In the genomic region with DNA sequence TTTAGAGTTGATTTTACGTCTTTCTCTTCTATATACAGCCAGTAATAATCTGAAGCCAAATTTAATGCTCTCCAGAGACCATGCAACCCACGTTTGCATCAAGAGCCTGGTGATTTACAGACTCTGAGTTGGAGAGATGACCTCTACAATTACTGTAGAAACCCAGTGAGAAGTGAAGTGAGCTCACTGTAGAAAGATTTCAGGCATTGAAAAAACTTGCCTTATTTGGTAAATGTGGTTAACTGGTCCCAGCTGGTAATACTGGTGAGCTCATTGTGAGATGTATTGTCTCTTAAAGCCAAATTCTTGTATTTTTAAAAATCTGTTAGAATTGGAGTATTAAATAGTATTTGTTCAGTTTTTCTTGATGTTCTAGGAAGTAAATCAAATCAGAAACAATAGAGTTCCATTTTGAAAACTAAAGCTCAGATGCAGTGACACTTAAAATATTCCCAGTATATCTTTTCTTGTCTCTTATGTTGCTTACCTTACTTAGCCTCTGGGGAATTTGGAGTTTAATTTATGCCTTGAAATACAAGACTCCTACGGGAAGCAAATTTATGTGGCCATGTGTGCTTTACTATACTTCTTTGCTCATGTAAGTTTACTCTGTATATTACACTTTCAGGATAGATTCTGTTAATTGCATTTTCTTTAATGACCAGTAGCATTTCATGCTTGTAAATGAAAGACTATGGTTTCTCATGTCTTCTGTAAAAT, we compare ENCODE assay signal across 1 cellular context.
TF ChIP-seq lines count a peak whose summit lies in the region.

No MANE protein-coding gene starts in this region.

TF ChIP-seq in IMR-90, 13 proteins besides CTCF, POLR2A, EP300 and RAD21 (continued from another document):
- TF ChIP-seq NFE2L2 (IDR thresholded peaks at IDR 0.05; ENCODE audit: low read depth, low read length), result no peak
